ENCODE assay signal across 13 cellular contexts in the genomic region with DNA sequence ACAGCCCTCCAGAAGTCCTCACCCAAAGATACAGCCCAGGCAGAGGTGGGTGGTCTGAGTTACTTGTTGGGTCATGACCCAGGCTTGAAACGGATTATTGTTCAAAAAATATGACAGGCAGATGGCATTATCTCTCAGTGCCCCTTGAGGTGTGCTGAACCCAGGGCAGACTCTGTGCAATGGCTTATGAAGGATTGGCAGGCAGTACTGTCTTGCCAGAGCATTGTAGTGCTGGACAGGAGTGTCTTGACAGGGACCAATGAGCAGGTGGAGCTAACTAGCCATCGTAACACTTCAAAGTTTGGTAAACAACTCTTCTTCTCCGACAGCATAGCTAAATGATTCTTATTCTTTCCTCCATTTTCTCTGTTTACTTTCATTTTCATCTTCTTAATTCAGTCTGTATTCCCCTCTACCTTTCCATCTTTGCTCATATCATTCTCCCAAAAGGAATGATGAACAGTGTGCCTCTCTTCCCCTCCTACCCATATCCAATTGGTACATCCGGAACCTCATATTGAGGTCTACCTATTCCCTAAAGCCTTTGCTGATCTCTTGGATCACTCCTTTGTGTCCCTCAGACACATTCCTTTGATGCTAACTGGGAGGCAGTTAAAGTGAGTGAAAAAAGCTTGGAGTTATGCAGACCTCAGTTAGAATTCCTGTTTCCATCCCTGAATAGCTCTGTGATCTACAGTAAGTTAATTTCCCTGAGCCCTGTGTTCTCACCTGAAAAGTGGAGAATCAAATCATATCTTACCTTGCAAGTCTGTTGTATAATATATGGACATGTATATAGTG. TPM values are rescaled to one million over a fixed set of nuclear protein-coding genes. Genes with fewer than 3 reads are reported as not detected.
DNase-seq lines count a peak whose midpoint lies in the region; ATAC-seq and TF ChIP-seq lines count a peak whose summit lies in the region.
"Had no signal": no experiment of that assay in that cellular context is flagged by ENCODE, and none has a peak within 500 bp of the region (broad histone marks: within the 10 kb centered on the region; RNA-seq: fewer than 3 reads in every experiment).

No MANE protein-coding gene starts in this region.

- no peak overlapping the region for H3K4me3 Mint-ChIP-seq in activated CD8-positive, alpha-beta memory T cell treated with anti-CD3 and anti-CD28 coated beads, Interleukin-2, amount 10 ng/mL, durations not matched to agents 7 days and 5 days
- H3K4me3 Mint-ChIP-seq in immature natural killer cell, result peak overlapping the region in 4 of 5 donors; percentile 3 to 46 (median 24)
- no peak overlapping the region for H3K4me3 Mint-ChIP-seq in stimulated activated effector memory CD8-positive, alpha-beta T cell treated with anti-CD3 and anti-CD28 coated beads, Interleukin-12 subunit alpha, Interleukin-12 subunit beta, amount 100 ng/mL, for 72 hours
- no peak overlapping the region for H3K4me3 Mint-ChIP-seq in activated naive CD8-positive, alpha-beta T cell treated with anti-CD3 and anti-CD28 coated beads for 36 hours

- DNase-seq in activated CD8-positive, alpha-beta memory T cell treated with anti-CD3 and anti-CD28 coated beads, Interleukin-2, amount 10 ng/mL, durations not matched to agents 7 days and 5 days, result no peak
- no peak for DNase-seq in activated CD8-positive, alpha-beta memory T cell treated with anti-CD3 and anti-CD28 coated beads for 24 hours
- DNase-seq in immature natural killer cell (no peak), GOT3 (lab: John Stamatoyannopoulos, UW) (no peak), HCEC 1CT (no peak)
- no peak for DNase-seq in stimulated activated effector memory CD8-positive, alpha-beta T cell treated with anti-CD3 and anti-CD28 coated beads, Interleukin-12 subunit alpha, Interleukin-12 subunit beta, amount 100 ng/mL, for 72 hours (ENCODE audit: low spot score in 2 of 2)
- no peak for DNase-seq in activated naive CD8-positive, alpha-beta T cell treated with anti-CD3 and anti-CD28 coated beads for 36 hours
- DNase-seq: hypothalamus, midbrain, NCI-H1436, NCI-H748 treated with DMSO at 0.1 percent for 48 hours, right cardiac atrium had no signal

- CTCF ChIA-PET in activated CD8-positive, alpha-beta memory T cell treated with anti-CD3 and anti-CD28 coated beads, Interleukin-2, amount 10 ng/mL, durations not matched to agents 7 days and 5 days (lab: Charles Lee), result no interaction called here

- H3K9me3 Mint-ChIP-seq in activated CD8-positive, alpha-beta memory T cell treated with anti-CD3 and anti-CD28 coated beads, Interleukin-2, amount 10 ng/mL, durations not matched to agents 7 days and 5 days (ENCODE audit: low read depth), result peaks cover 1% of the 10 kb centered on the region
- H3K9me3 Mint-ChIP-seq in immature natural killer cell, result no peaks in the 10 kb centered on the region
- H3K9me3 Mint-ChIP-seq in stimulated activated effector memory CD8-positive, alpha-beta T cell treated with anti-CD3 and anti-CD28 coated beads, Interleukin-12 subunit alpha, Interleukin-12 subunit beta, amount 100 ng/mL, for 72 hours, result no peaks in the 10 kb centered on the region
- H3K9me3 Mint-ChIP-seq in activated naive CD8-positive, alpha-beta T cell treated with anti-CD3 and anti-CD28 coated beads for 36 hours, result no peaks in the 10 kb centered on the region

- H3K27ac Mint-ChIP-seq in activated CD8-positive, alpha-beta memory T cell treated with anti-CD3 and anti-CD28 coated beads, Interleukin-2, amount 10 ng/mL, durations not matched to agents 7 days and 5 days, result peak overlapping the region; percentile 4
- peak overlapping the region; percentile 26 to 90 (median 56) for H3K27ac Mint-ChIP-seq in immature natural killer cell
- H3K27ac Mint-ChIP-seq in stimulated activated effector memory CD8-positive, alpha-beta T cell treated with anti-CD3 and anti-CD28 coated beads, Interleukin-12 subunit alpha, Interleukin-12 subunit beta, amount 100 ng/mL, for 72 hours, result peak overlapping the region; percentile 36
- no peak overlapping the region for H3K27ac Mint-ChIP-seq in activated naive CD8-positive, alpha-beta T cell treated with anti-CD3 and anti-CD28 coated beads for 36 hours

- H3K4me1 Mint-ChIP-seq in activated CD8-positive, alpha-beta memory T cell treated with anti-CD3 and anti-CD28 coated beads, Interleukin-2, amount 10 ng/mL, durations not matched to agents 7 days and 5 days, result peaks cover 14% of the 10 kb centered on the region
- H3K4me1 Mint-ChIP-seq in immature natural killer cell, result peaks cover 20 to 25% of the 10 kb centered on the region in 2 donors
- H3K4me1 Mint-ChIP-seq in stimulated activated effector memory CD8-positive, alpha-beta T cell treated with anti-CD3 and anti-CD28 coated beads, Interleukin-12 subunit alpha, Interleukin-12 subunit beta, amount 100 ng/mL, for 72 hours, result peaks cover 26% of the 10 kb centered on the region
- H3K4me1 Mint-ChIP-seq in activated naive CD8-positive, alpha-beta T cell treated with anti-CD3 and anti-CD28 coated beads for 36 hours, result peaks cover 10% of the 10 kb centered on the region

- no peaks in the 10 kb centered on the region for H3K27me3 Mint-ChIP-seq in activated CD8-positive, alpha-beta memory T cell treated with anti-CD3 and anti-CD28 coated beads, Interleukin-2, amount 10 ng/mL, durations not matched to agents 7 days and 5 days
- H3K27me3 Mint-ChIP-seq in immature natural killer cell (ENCODE audit: low read depth in 3 of 3), result peaks cover 0 to 3% (median 1%) of the 10 kb centered on the region in 3 donors
- no peaks in the 10 kb centered on the region for H3K27me3 Mint-ChIP-seq in activated naive CD8-positive, alpha-beta T cell treated with anti-CD3 and anti-CD28 coated beads for 36 hours

- no peak for ATAC-seq in activated CD8-positive, alpha-beta memory T cell treated with anti-CD3 and anti-CD28 coated beads, Interleukin-2, amount 10 ng/mL, durations not matched to agents 7 days and 5 days
- peak; percentile 66 for ATAC-seq in SK-N-SH treated with all-trans-retinoic acid at 6 μM for 48 hours
- no peak for ATAC-seq in stimulated activated effector memory CD8-positive, alpha-beta T cell treated with anti-CD3 and anti-CD28 coated beads, Interleukin-12 subunit alpha, Interleukin-12 subunit beta, amount 100 ng/mL, for 72 hours
- ATAC-seq: right cardiac atrium had no signal

- peaks cover 4% of the 10 kb centered on the region for H3K36me3 Mint-ChIP-seq in activated CD8-positive, alpha-beta memory T cell treated with anti-CD3 and anti-CD28 coated beads, Interleukin-2, amount 10 ng/mL, durations not matched to agents 7 days and 5 days
- H3K36me3 Mint-ChIP-seq in immature natural killer cell, result peaks cover 0 to 3% (median 0%) of the 10 kb centered on the region in 3 donors
- H3K36me3 Mint-ChIP-seq in stimulated activated effector memory CD8-positive, alpha-beta T cell treated with anti-CD3 and anti-CD28 coated beads, Interleukin-12 subunit alpha, Interleukin-12 subunit beta, amount 100 ng/mL, for 72 hours, result no peaks in the 10 kb centered on the region
- peaks cover 4% of the 10 kb centered on the region for H3K36me3 Mint-ChIP-seq in activated naive CD8-positive, alpha-beta T cell treated with anti-CD3 and anti-CD28 coated beads for 36 hours

TF ChIP-seq in SK-N-SH treated with all-trans-retinoic acid at 6 μM for 48 hours, 23 proteins besides CTCF, POLR2A, EP300 and RAD21:
- no peak for TF ChIP-seq ISL1 (CRISPR knock-in tag; IDR thresholded peaks at IDR 0.05)
- TF ChIP-seq TOX (CRISPR knock-in tag; IDR thresholded peaks at IDR 0.05; ENCODE audit: borderline replicate concordance), result no peak
- no peak for TF ChIP-seq ZFP3 (CRISPR knock-in tag; IDR thresholded peaks at IDR 0.05)
- no peak for TF ChIP-seq SNAI2 (CRISPR knock-in tag; IDR thresholded peaks at IDR 0.05)
TF ChIP-seq in SK-N-SH treated with all-trans-retinoic acid at 6 μM for 48 hours: peak in this region for 0.

RNA-seq across cellular contexts. Expression of a gene that starts 2.6 kb away (rescaled TPM):
- 1 to 10 TPM; 1.5 to 1.7 TPM for total RNA-seq in activated CD8-positive, alpha-beta memory T cell treated with anti-CD3 and anti-CD28 coated beads, Interleukin-2, amount 10 ng/mL, durations not matched to agents 7 days and 5 days
- polyA plus RNA-seq in immature natural killer cell, result under 1 TPM in 2 of 3 donors, not detected in 1; 0.55 to 0.73 TPM
- 1 to 10 TPM; 1.1 to 2.0 TPM for total RNA-seq in activated naive CD8-positive, alpha-beta T cell treated with anti-CD3 and anti-CD28 coated beads for 36 hours

Comparison
In these comparisons a context has a peak if more than half of its experiments do, and no peak if none do; other contexts are left out.
1. H3K4me3 Mint-ChIP-seq: peak in immature natural killer cell (4 of 5); none in activated CD8-positive, alpha-beta memory T cell treated with anti-CD3 and anti-CD28 coated beads, Interleukin-2, amount 10 ng/mL, durations not matched to agents 7 days and 5 days (single experiment), stimulated activated effector memory CD8-positive, alpha-beta T cell treated with anti-CD3 and anti-CD28 coated beads, Interleukin-12 subunit alpha, Interleukin-12 subunit beta, amount 100 ng/mL, for 72 hours (single experiment) and activated naive CD8-positive, alpha-beta T cell treated with anti-CD3 and anti-CD28 coated beads for 36 hours (single experiment).